ENCODE assay signal across 23 cellular contexts in the genomic region with DNA sequence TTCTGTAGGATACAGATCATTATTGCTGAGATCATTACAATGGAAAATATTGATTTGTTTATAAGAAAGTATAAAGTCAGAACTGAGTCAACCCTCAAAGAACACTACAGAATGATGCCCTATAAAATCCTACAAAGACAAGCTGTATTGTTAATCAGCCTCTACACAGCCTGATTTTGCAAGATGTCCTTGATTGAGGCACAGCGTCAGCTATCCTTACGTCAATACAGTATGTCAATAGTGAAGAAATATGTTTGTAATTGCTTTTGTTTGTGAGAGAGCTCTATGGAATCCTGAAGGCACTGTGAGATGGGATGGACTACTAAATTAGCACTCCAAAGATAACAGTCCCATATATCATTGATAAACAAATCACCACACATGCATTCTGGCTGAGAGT.
A peak's percentile ranks its signal among the peaks of the same experiment; 100 is the strongest.
DNase-seq lines count a peak whose midpoint lies in the region; ATAC-seq and TF ChIP-seq lines count a peak whose summit lies in the region.
"Had no signal": no experiment of that assay in that cellular context is flagged by ENCODE, and none has a peak within 500 bp of the region (broad histone marks: within the 10 kb centered on the region; RNA-seq: fewer than 3 reads in every experiment).

No MANE protein-coding gene starts in this region.

- TF ChIP-seq EP300 in transverse colon (IDR thresholded peaks at IDR 0.05; ENCODE audit: low read depth), result no peak

- no peak for TF ChIP-seq CTCF in transverse colon (IDR thresholded peaks at IDR 0.05)

- intact Hi-C loops in left ventricle myocardium superior (cut with micrococcal nuclease), result no loop called here
- intact Hi-C loops in transverse colon (cut with DNase I; ENCODE audit: low total_unique reads), result no loop called here

- 33 to 60% methylated on average over 1 to 2 of the region's 2 CpGs for WGBS in transverse colon (ENCODE audit: low coverage in 1 of 2), 2 donors

- no peak for TF ChIP-seq POLR2A in transverse colon (IDR thresholded peaks at IDR 0.05)

- no peak overlapping the region for H3K27ac ChIP-seq in effector memory CD4-positive, alpha-beta T cell (ENCODE audit: insufficient read depth, low read length, poor library complexity, severe bottlenecking)
- no peak overlapping the region for H3K27ac ChIP-seq in transverse colon
- H3K27ac ChIP-seq: C4-2B, GM23248, neutrophil, prostate gland, testis had no signal

- DNase-seq in DMS153 treated with DMSO at 0.1 percent for 48 hours (lab: John Stamatoyannopoulos, UW; ENCODE audit: unreplicated experiment) (peak; percentile 79), NCI-H1436 treated with DMSO at 0.1 percent for 48 hours (lab: John Stamatoyannopoulos, UW) (peak; percentile 82), NCI-H510A (lab: John Stamatoyannopoulos, UW) (peak; percentile 21), amniotic epithelial cell (ENCODE audit: low read depth) (peak; percentile 40), NCI-H1105 treated with DMSO at 0.1 percent for 48 hours (lab: John Stamatoyannopoulos, UW) (no peak), left ventricle myocardium superior (no peak), transverse colon (no peak)
- no peak for DNase-seq in effector memory CD4-positive, alpha-beta T cell
- DNase-seq: activated CD4-positive, alpha-beta T cell treated with anti-CD3 and anti-CD28 coated beads for 1 hour; activated CD8-positive, alpha-beta T cell treated with anti-CD3 and anti-CD28 coated beads, Interleukin-2, amount 10 ng/mL, durations not matched to agents 7 days and 5 days; activated effector memory CD4-positive, alpha-beta T cell treated with anti-CD3 and anti-CD28 coated beads, Interleukin-2, amount 50 U/mL, for 16 hours; activated naive CD8-positive, alpha-beta T cell treated with anti-CD3 and anti-CD28 coated beads, Interleukin-2, amount 10 ng/mL, durations not matched to agents 7 days and 5 days; GM23248; NCI-H187; NCI-H524 treated with DMSO at 0.1 percent for 48 hours; SK-N-SH; stimulated activated naive CD8-positive, alpha-beta T cell treated with anti-CD3 and anti-CD28 coated beads, Interleukin-15, Interleukin-2, amounts not matched to agents 100 U/mL and 50 U/mL, for 24 hours; T-helper 17 cell; testis had no signal

- H3K36me3 ChIP-seq in effector memory CD4-positive, alpha-beta T cell (ENCODE audit: control insufficient read depth, insufficient read depth, low read length), result no peaks in the 10 kb centered on the region
- no peaks in the 10 kb centered on the region for H3K36me3 ChIP-seq in transverse colon
- H3K36me3 ChIP-seq: neutrophil, prostate gland had no signal

- no peaks in the 10 kb centered on the region for H3K4me1 ChIP-seq in effector memory CD4-positive, alpha-beta T cell (ENCODE audit: control insufficient read depth, insufficient read depth, low read length, poor library complexity, severe bottlenecking)
- H3K4me1 ChIP-seq in transverse colon, result no peaks in the 10 kb centered on the region
- H3K4me1 ChIP-seq: prostate gland, testis had no signal

- no peaks in the 10 kb centered on the region for H3K27me3 ChIP-seq in effector memory CD4-positive, alpha-beta T cell (replicated peaks; ENCODE audit: control insufficient read depth, insufficient read depth, low read length, poor library complexity, severe bottlenecking)
- H3K27me3 ChIP-seq in transverse colon, result no peaks in the 10 kb centered on the region
- H3K27me3 ChIP-seq: neutrophil, testis had no signal

- no peak overlapping the region for H3K4me3 ChIP-seq in effector memory CD4-positive, alpha-beta T cell (ENCODE audit: insufficient read depth, low read depth, low read length, poor library complexity, severe bottlenecking)
- no peak overlapping the region for H3K4me3 ChIP-seq in transverse colon
- H3K4me3 ChIP-seq: GM23248, prostate gland, testis had no signal

- ATAC-seq in left ventricle myocardium superior, result no peak
- ATAC-seq: activated CD8-positive, alpha-beta T cell treated with anti-CD3 and anti-CD28 coated beads, Interleukin-2, amount 10 ng/mL, durations not matched to agents 7 days and 5 days; left lobe of liver; stimulated activated naive CD8-positive, alpha-beta T cell treated with anti-CD3 and anti-CD28 coated beads, Interleukin-15, Interleukin-2, amounts not matched to agents 100 U/mL and 50 U/mL, for 24 hours; T-helper 17 cell had no signal

- no peaks in the 10 kb centered on the region for H3K9me3 ChIP-seq in effector memory CD4-positive, alpha-beta T cell (ENCODE audit: control insufficient read depth, low read length)
- no peaks in the 10 kb centered on the region for H3K9me3 ChIP-seq in transverse colon
- H3K9me3 ChIP-seq: neutrophil, prostate gland, SK-N-SH, testis had no signal

- in situ Hi-C loops in transverse colon (cut with MboI; ENCODE audit: low pct_ligation_motif_present in 1 of 4, low pct_unique_long_range_greater_than_20kb in 1 of 4, low sequenced_read_pairs in 3 of 4), result no loop called here

Comparison
In these comparisons a context has a peak if more than half of its experiments do, and no peak if none do; other contexts are left out.
1. DNase-seq: peak in DMS153 treated with DMSO at 0.1 percent for 48 hours (single experiment), NCI-H1436 treated with DMSO at 0.1 percent for 48 hours (single experiment), NCI-H510A (single experiment) and amniotic epithelial cell (single experiment); none in NCI-H1105 treated with DMSO at 0.1 percent for 48 hours (single experiment), effector memory CD4-positive, alpha-beta T cell (0 of 3), left ventricle myocardium superior (single experiment) and transverse colon (single experiment).